20 cellular contexts compared by ENCODE assay signal in genomic region chr7:6650521-6651011, GRCh38.
"Had no signal": no experiment of that assay in that cellular context is flagged by ENCODE, and none has a peak within 500 bp of the region (broad histone marks: within the 10 kb centered on the region; RNA-seq: fewer than 3 reads in every experiment).

No MANE protein-coding gene starts in this region.

- H3K4me3 Mint-ChIP-seq: activated naive CD4-positive, alpha-beta T cell treated with anti-CD3 and anti-CD28 coated beads, Interleukin-2, amount 10 ng/mL, durations not matched to agents 7 days and 5 days; activated T-helper 17 cell treated with anti-CD3 and anti-CD28 coated beads, Interleukin-2, amount 50 U/mL, for 72 hours; natural killer cell treated with Interleukin-12 subunit alpha and Interleukin-12 subunit beta and Interleukin-15 and Interleukin-18, amount 100 ng/mL, for 72 hours had no signal

- H3K27me3 ChIP-seq: colonic mucosa, stomach, testis, upper lobe of left lung had no signal

- H3K4me1 ChIP-seq: colonic mucosa, psoas muscle, stomach, testis, upper lobe of left lung had no signal

- DNase-seq: activated CD4-positive, alpha-beta T cell treated with anti-CD3 and anti-CD28 coated beads for 1 hour; activated CD4-positive, alpha-beta T cell treated with anti-CD3 and anti-CD28 coated beads, Interleukin-2, amount 50 U/mL, for 4 hours; activated naive CD4-positive, alpha-beta T cell treated with anti-CD3 and anti-CD28 coated beads, Interleukin-2, amount 10 ng/mL, durations not matched to agents 7 days and 5 days; activated T-cell treated with anti-CD3 and anti-CD28 coated beads for 4 hours; colonic mucosa; foreskin fibroblast; hypothalamus; kidney glomerular epithelial cell; left ventricle myocardium superior; mesendoderm; occipital lobe; stimulated activated CD4-positive, alpha-beta T cell treated with anti-CD3 and anti-CD28 coated beads, Interleukin-12 subunit alpha, Interleukin-12 subunit beta, amount 100 ng/mL, for 4 hours; stomach; T-helper 1 cell; T1000; testis; upper lobe of left lung had no signal

- H3K4me1 Mint-ChIP-seq: activated naive CD4-positive, alpha-beta T cell treated with anti-CD3 and anti-CD28 coated beads, Interleukin-2, amount 10 ng/mL, durations not matched to agents 7 days and 5 days; activated T-helper 17 cell treated with anti-CD3 and anti-CD28 coated beads, Interleukin-2, amount 50 U/mL, for 72 hours had no signal

- H3K4me3 ChIP-seq: colonic mucosa, psoas muscle, stomach, testis, upper lobe of left lung had no signal

- H3K27me3 Mint-ChIP-seq: activated naive CD4-positive, alpha-beta T cell treated with anti-CD3 and anti-CD28 coated beads, Interleukin-2, amount 10 ng/mL, durations not matched to agents 7 days and 5 days; activated T-helper 17 cell treated with anti-CD3 and anti-CD28 coated beads, Interleukin-2, amount 50 U/mL, for 72 hours; natural killer cell treated with Interleukin-12 subunit alpha and Interleukin-12 subunit beta and Interleukin-15 and Interleukin-18, amount 100 ng/mL, for 72 hours had no signal

- H3K27ac ChIP-seq: colonic mucosa, psoas muscle, stomach, testis, upper lobe of left lung had no signal

- H3K9me3 ChIP-seq: colonic mucosa, psoas muscle, testis had no signal

- H3K9me3 Mint-ChIP-seq: activated T-helper 17 cell treated with anti-CD3 and anti-CD28 coated beads, Interleukin-2, amount 50 U/mL, for 72 hours; natural killer cell treated with Interleukin-12 subunit alpha and Interleukin-12 subunit beta and Interleukin-15 and Interleukin-18, amount 100 ng/mL, for 72 hours had no signal

- H3K27ac Mint-ChIP-seq: activated naive CD4-positive, alpha-beta T cell treated with anti-CD3 and anti-CD28 coated beads, Interleukin-2, amount 10 ng/mL, durations not matched to agents 7 days and 5 days; activated T-helper 17 cell treated with anti-CD3 and anti-CD28 coated beads, Interleukin-2, amount 50 U/mL, for 72 hours; natural killer cell treated with Interleukin-12 subunit alpha and Interleukin-12 subunit beta and Interleukin-15 and Interleukin-18, amount 100 ng/mL, for 72 hours had no signal
